In genomic region chr14:70782361-70782760, GRCh38 we compare ENCODE assay signal across 9 cellular contexts. TPM values are rescaled to one million over a fixed set of nuclear protein-coding genes. Genes with fewer than 3 reads are reported as not detected.
DNase-seq lines count a peak whose midpoint lies in the region; ATAC-seq and TF ChIP-seq lines count a peak whose summit lies in the region.
"Had no signal": no experiment of that assay in that cellular context is flagged by ENCODE, and none has a peak within 500 bp of the region (broad histone marks: within the 10 kb centered on the region; RNA-seq: fewer than 3 reads in every experiment).

No MANE protein-coding gene starts in this region.

- intact Hi-C loops in A673 (cut with micrococcal nuclease; ENCODE audit: unreplicated experiment): no loop called here
- intact Hi-C loops in Calu3 (cut with micrococcal nuclease; ENCODE audit: unreplicated experiment): no loop called here

- H3K9me3 ChIP-seq in A673 (ENCODE audit: low read depth, low read length, poor library complexity, severe bottlenecking): no peaks in the 10 kb centered on the region

- peaks cover 12% of the 10 kb centered on the region for H3K4me1 Mint-ChIP-seq in T-helper 2 cell treated with Interferon-gamma antibody and Interleukin-4, amounts not matched to agents 5 μg/mL and 100 μg/mL, for 36 hours (ENCODE audit: low read depth)
- peaks cover 19% of the 10 kb centered on the region for H3K4me1 Mint-ChIP-seq in Calu3 (ENCODE audit: low read depth, unreplicated experiment)

- DNase-seq in COLO829 (ENCODE audit: low spot score) (peak; percentile 29), HK-2 (ENCODE audit: unreplicated experiment) (peak; percentile 53), kidney epithelial cell (ENCODE audit: low read depth) (peak; percentile 97), A673 (ENCODE audit: low spot score) (no peak), Calu3 (no peak)
- DNase-seq in T-helper 2 cell treated with Interferon-gamma antibody and Interleukin-4, amounts not matched to agents 5 μg/mL and 100 μg/mL, for 36 hours (ENCODE audit: low spot score): peak; percentile 5
- DNase-seq: NCI-H187 treated with DMSO at 0.1 percent for 48 hours had no signal

- peaks cover 2% of the 10 kb centered on the region for H3K27me3 Mint-ChIP-seq in T-helper 2 cell treated with Interferon-gamma antibody and Interleukin-4, amounts not matched to agents 5 μg/mL and 100 μg/mL, for 36 hours (ENCODE audit: low read depth)
- no peaks in the 10 kb centered on the region for H3K27me3 Mint-ChIP-seq in Calu3 (ENCODE audit: unreplicated experiment)

- H3K36me3 ChIP-seq in kidney epithelial cell (ENCODE audit: control insufficient read depth, insufficient read depth, low read length) (no peaks in the 10 kb centered on the region), A673 (ENCODE audit: insufficient read depth, low read length, poor library complexity, severe bottlenecking) (no peaks in the 10 kb centered on the region)

- BruUV-seq in A673 (replicated peaks; lab: Mats Ljungman, UMichigan) (no TSS peak), Calu3 (replicated peaks; lab: Mats Ljungman, UMichigan) (no TSS peak)

- H3K27me3 ChIP-seq in kidney epithelial cell (ENCODE audit: control insufficient read depth, insufficient read depth, low read length): no peaks in the 10 kb centered on the region
- H3K27me3 ChIP-seq in A673 (replicated peaks; ENCODE audit: insufficient read depth, low read depth, low read length, poor library complexity): no peaks in the 10 kb centered on the region

- H3K9me3 Mint-ChIP-seq in T-helper 2 cell treated with Interferon-gamma antibody and Interleukin-4, amounts not matched to agents 5 μg/mL and 100 μg/mL, for 36 hours: no peaks in the 10 kb centered on the region
- H3K9me3 Mint-ChIP-seq in Calu3 (ENCODE audit: low read depth, unreplicated experiment): no peaks in the 10 kb centered on the region

- no peak overlapping the region for H3K4me3 ChIP-seq in kidney epithelial cell (ENCODE audit: low read depth, low read length)
- H3K4me3 ChIP-seq in A673 (ENCODE audit: low read depth, low read length, poor library complexity, severe bottlenecking): no peak overlapping the region

- ATAC-seq in GM19455 (IDR thresholded peaks at IDR 0.05; ENCODE audit: unreplicated experiment) (no peak), GM21529 (IDR thresholded peaks at IDR 0.05; ENCODE audit: unreplicated experiment) (no peak)

- no peak overlapping the region for H3K4me3 Mint-ChIP-seq in T-helper 2 cell treated with Interferon-gamma antibody and Interleukin-4, amounts not matched to agents 5 μg/mL and 100 μg/mL, for 36 hours
- no peak overlapping the region for H3K4me3 Mint-ChIP-seq in Calu3 (ENCODE audit: low read depth, unreplicated experiment)

- no peaks in the 10 kb centered on the region for H3K4me1 ChIP-seq in A673 (ENCODE audit: insufficient read depth, low read length, poor library complexity, severe bottlenecking)

- no peak overlapping the region for H3K27ac Mint-ChIP-seq in T-helper 2 cell treated with Interferon-gamma antibody and Interleukin-4, amounts not matched to agents 5 μg/mL and 100 μg/mL, for 36 hours
- H3K27ac Mint-ChIP-seq in Calu3 (ENCODE audit: unreplicated experiment): no peak overlapping the region

- no peaks in the 10 kb centered on the region for H3K36me3 Mint-ChIP-seq in T-helper 2 cell treated with Interferon-gamma antibody and Interleukin-4, amounts not matched to agents 5 μg/mL and 100 μg/mL, for 36 hours (ENCODE audit: low read depth)
- H3K36me3 Mint-ChIP-seq in Calu3 (ENCODE audit: insufficient read depth, unreplicated experiment): no peaks in the 10 kb centered on the region

- POLR2A ChIA-PET in A673 (lab: Charles Lee; ENCODE audit: low non-redundant PET): no interaction called here

- CTCF ChIA-PET in A673 (lab: Charles Lee) (no interaction called here), Calu3 (lab: Charles Lee) (no interaction called here)

- H3K27ac ChIP-seq in A673 (ENCODE audit: low read depth, low read length, poor library complexity, severe bottlenecking): no peak overlapping the region

- TF ChIP-seq CTCF in kidney epithelial cell (IDR thresholded peaks at IDR 0.05; ENCODE audit: insufficient read depth, low read length, poor library complexity, severe bottlenecking) (no peak), A673 (conservative IDR thresholded peaks at IDR 0.05; ENCODE audit: low read depth, low read length) (no peak), Calu3 (IDR thresholded peaks at IDR 0.05; ENCODE audit: unreplicated experiment) (no peak)

RNA-seq across cellular contexts. Expression of gene MAP3K9, which starts 27.0 kb away (rescaled TPM):
- 10.4 and 12.0 TPM in 2 replicates for total RNA-seq in kidney epithelial cell
- total RNA-seq in A673 (2021): 5.4 and 6.4 TPM in 2 replicates
- 23.3 and 24.3 TPM in 2 replicates for total RNA-seq in Calu3 (2022)

Comparison
In these comparisons a context has a peak if more than half of its experiments do, and no peak if none do; other contexts are left out.
1. DNase-seq: peak in COLO829 (single experiment), HK-2 (single experiment), T-helper 2 cell treated with Interferon-gamma antibody and Interleukin-4, amounts not matched to agents 5 μg/mL and 100 μg/mL, for 36 hours (single experiment) and kidney epithelial cell (single experiment); none in A673 (single experiment) and Calu3 (single experiment).